In genomic region chr11:17314232-17314547, GRCh38 we compare ENCODE assay signal across 12 cellular contexts. TPM values are rescaled to one million over a fixed set of nuclear protein-coding genes. Genes with fewer than 3 reads are reported as not detected.
DNase-seq lines count a peak whose midpoint lies in the region; ATAC-seq and TF ChIP-seq lines count a peak whose summit lies in the region.
"Had no signal": no experiment of that assay in that cellular context is flagged by ENCODE, and none has a peak within 500 bp of the region (broad histone marks: within the 10 kb centered on the region; RNA-seq: fewer than 3 reads in every experiment).

No MANE protein-coding gene starts in this region.

- H3K36me3 ChIP-seq in smooth muscle cell (ENCODE audit: low read depth) = peaks cover 18% of the 10 kb centered on the region

- no peaks in the 10 kb centered on the region for H3K4me1 ChIP-seq in smooth muscle cell (ENCODE audit: low read depth)
- H3K4me1 ChIP-seq: pancreas, upper lobe of left lung had no signal

- 29% methylated on average over 1 of the region's 1 CpG for WGBS in smooth muscle cell (ENCODE audit: low lambda C conversion rate)

- no peak overlapping the region for H3K9ac ChIP-seq in smooth muscle cell (ENCODE audit: low read depth)

- no peaks in the 10 kb centered on the region for H4K20me1 ChIP-seq in smooth muscle cell (ENCODE audit: low read depth)

- no peaks in the 10 kb centered on the region for H3K9me3 ChIP-seq in smooth muscle cell (replicated peaks; ENCODE audit: low read depth)
- H3K9me3 ChIP-seq: pancreas, upper lobe of left lung had no signal

- peak overlapping the region; percentile 51 for H3K27ac ChIP-seq in smooth muscle cell (ENCODE audit: low read depth)
- H3K27ac ChIP-seq: pancreas, upper lobe of left lung had no signal

- no peaks in the 10 kb centered on the region for H3K27me3 ChIP-seq in smooth muscle cell (ENCODE audit: low read depth)
- H3K27me3 ChIP-seq: pancreas, upper lobe of left lung had no signal

- no peak overlapping the region for H3K4me3 ChIP-seq in smooth muscle cell
- H3K4me3 ChIP-seq: pancreas, upper lobe of left lung had no signal

- H2AFZ ChIP-seq in smooth muscle cell (ENCODE audit: low read depth) = no peak overlapping the region

- no peak for TF ChIP-seq CTCF in smooth muscle cell (IDR thresholded peaks at IDR 0.05; ENCODE audit: borderline replicate concordance, insufficient read depth, poor library complexity, severe bottlenecking)
- TF ChIP-seq CTCF in GM13976 (IDR thresholded peaks at IDR 0.05; ENCODE audit: borderline replicate concordance, control extremely low read depth, extremely low read depth, insufficient read depth, missing control alignments) = no peak

- H3K79me2 ChIP-seq in smooth muscle cell (ENCODE audit: low read depth) = no peaks in the 10 kb centered on the region

- peak; percentile 64 for DNase-seq in GM04504 (ENCODE audit: low read depth)
- DNase-seq in NCI-H524 treated with DMSO at 0.1 percent for 48 hours (lab: John Stamatoyannopoulos, UW) = peak; percentile 26
- DNase-seq in fibroblast of peridontal ligament (ENCODE audit: extremely low read depth) = peak; percentile 97
- no peak for DNase-seq in smooth muscle cell (lab: John Stamatoyannopoulos, UW; ENCODE audit: unreplicated experiment)
- DNase-seq in GM13976 (ENCODE audit: low spot score) = no peak
- DNase-seq: activated B cell treated with CpG ODN at 0.5 μM for 24 hours, islet precursor cell, NCI-H1930, pancreas, upper lobe of left lung had no signal

- peak overlapping the region; percentile 56 for H3K4me2 ChIP-seq in smooth muscle cell

- no peak for ATAC-seq in GM18868 (IDR thresholded peaks at IDR 0.05; ENCODE audit: unreplicated experiment)
- no peak for ATAC-seq in HG02885 (IDR thresholded peaks at IDR 0.05; ENCODE audit: poor library complexity, unreplicated experiment)

- no peaks in the 10 kb centered on the region for H3F3A ChIP-seq in smooth muscle cell (ENCODE audit: low read depth)

- in situ Hi-C loops in GM13976 (cut with MboI; ENCODE audit: low sequenced_read_pairs, unreplicated experiment) = no loop called here

RNA-seq across cellular contexts. Expression of gene NCR3LG1, which starts 37.4 kb away (rescaled TPM):
- total RNA-seq in smooth muscle cell = 1.9 and 2.6 TPM in 2 replicates
- 0.10 and 1.1 TPM in 2 replicates for polyA plus RNA-seq in smooth muscle cell

RNA-seq across cellular contexts. Expression of gene NUCB2, which starts 37.7 kb away (rescaled TPM):
- 91.2 and 118 TPM in 2 replicates for total RNA-seq in smooth muscle cell
- polyA plus RNA-seq in smooth muscle cell = 148 and 177 TPM in 2 replicates

Comparison
In these comparisons a context has a peak if more than half of its experiments do, and no peak if none do; other contexts are left out.
1. DNase-seq: peak in GM04504 (single experiment), NCI-H524 treated with DMSO at 0.1 percent for 48 hours (single experiment) and fibroblast of peridontal ligament (single experiment); none in smooth muscle cell (single experiment) and GM13976 (single experiment).